9 cellular contexts compared by ENCODE assay signal in the genomic region with DNA sequence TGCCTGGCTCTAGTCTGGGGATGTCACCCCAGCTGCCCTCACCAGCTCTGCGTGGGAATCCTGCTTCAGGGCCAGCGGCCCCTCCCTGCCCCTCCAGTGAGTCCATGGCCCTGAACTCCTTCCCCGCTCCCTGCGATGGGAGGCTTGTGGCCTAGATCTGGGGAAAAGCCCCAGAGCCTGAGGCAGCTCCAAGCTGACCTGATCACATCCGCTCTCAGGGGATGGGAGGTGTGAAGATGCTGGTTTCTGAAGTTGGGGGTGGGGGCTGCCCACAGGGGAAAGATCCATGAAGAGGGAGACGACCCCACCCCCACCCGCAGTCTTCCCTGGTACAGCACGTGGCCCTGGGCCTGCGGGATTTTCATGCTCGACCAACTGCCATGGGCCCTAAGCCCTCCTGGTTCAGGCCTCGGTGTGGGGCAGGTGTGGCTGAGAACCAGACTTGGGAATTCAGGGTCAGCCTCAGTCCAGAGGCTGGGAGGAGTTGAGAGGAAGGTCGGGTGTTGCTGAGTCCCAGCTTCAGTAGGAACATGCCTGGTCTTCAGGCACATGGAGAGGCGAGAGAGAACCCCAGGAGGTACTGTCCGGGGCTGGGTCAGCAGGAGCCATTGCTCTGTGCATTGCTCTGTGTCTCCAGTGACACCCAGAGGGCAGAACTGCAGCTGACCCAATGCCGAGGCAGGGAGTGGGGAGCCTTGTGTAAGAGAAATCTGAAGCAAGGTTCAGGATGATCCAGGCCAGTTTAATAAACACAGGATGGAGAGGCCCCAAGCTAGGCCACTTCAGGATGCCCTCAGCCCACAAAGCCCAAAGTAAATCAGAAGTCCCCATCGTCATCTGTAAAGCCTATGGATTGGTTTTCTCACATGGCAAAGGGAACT.
DNase-seq lines count a peak whose midpoint lies in the region; ATAC-seq and TF ChIP-seq lines count a peak whose summit lies in the region.
"Had no signal": no experiment of that assay in that cellular context is flagged by ENCODE, and none has a peak within 500 bp of the region (broad histone marks: within the 10 kb centered on the region; RNA-seq: fewer than 3 reads in every experiment).

No MANE protein-coding gene starts in this region.

- no peak overlapping the region for H3K27ac Mint-ChIP-seq in natural killer cell

- H3K36me3 ChIP-seq in gastrocnemius medialis = no peaks in the 10 kb centered on the region
- H3K36me3 ChIP-seq: adrenal gland had no signal

- no peak overlapping the region for H3K27ac ChIP-seq in gastrocnemius medialis
- H3K27ac ChIP-seq: HL-60 had no signal

- no peak overlapping the region for H3K4me3 ChIP-seq in gastrocnemius medialis
- H3K4me3 ChIP-seq: adrenal gland had no signal

- peaks cover 0 to 8% of the 10 kb centered on the region in 2 donors for H3K4me1 Mint-ChIP-seq in natural killer cell

- H3K9me3 ChIP-seq in gastrocnemius medialis = no peaks in the 10 kb centered on the region
- H3K9me3 ChIP-seq: adrenal gland had no signal

- ATAC-seq in Right ventricle myocardium superior (ENCODE audit: poor library complexity) = peak; percentile 51
- ATAC-seq in gastrocnemius medialis = peak; percentile 53 to 55
- ATAC-seq in natural killer cell = no peak
- no peak for ATAC-seq in HG03108 (IDR thresholded peaks at IDR 0.05; ENCODE audit: unreplicated experiment)
- no peak for ATAC-seq in HG02973 (IDR thresholded peaks at IDR 0.05; ENCODE audit: unreplicated experiment)

- H3K27me3 Mint-ChIP-seq in natural killer cell (ENCODE audit: low read depth in 2 of 2) = peaks cover 16 to 17% of the 10 kb centered on the region in 2 donors

- DNase-seq in RKO (ENCODE audit: low spot score) = peak; percentile 8
- no peak for DNase-seq in Right ventricle myocardium superior
- peak in 1 of 2 donors; percentile 28 for DNase-seq in gastrocnemius medialis
- DNase-seq in natural killer cell = no peak

- H3K9me3 Mint-ChIP-seq in natural killer cell = no peaks in the 10 kb centered on the region

- in situ Hi-C loops in gastrocnemius medialis (cut with MboI; ENCODE audit: low sequenced_read_pairs in 4 of 4) = no loop called here

- TF ChIP-seq POLR2A in gastrocnemius medialis (IDR thresholded peaks at IDR 0.05) = no peak

- intact Hi-C loops in Right ventricle myocardium superior (cut with DNase I) = loop anchor here (10.0 kb wide), 1 partner anchor 247 kb away; a partner anchor contains a TSS
- intact Hi-C loops in gastrocnemius medialis (cut with DNase I; ENCODE audit: low total_unique reads) = loop anchor here (5.0 kb wide), 3 partner anchors 45 to 530 kb away; no protein-coding TSS in a partner anchor
- intact Hi-C loops in natural killer cell (cut with micrococcal nuclease) = no loop called here

- H3K4me3 Mint-ChIP-seq in natural killer cell = no peak overlapping the region

- TF ChIP-seq CTCF in GM12874 (IDR thresholded peaks at IDR 0.05; ENCODE audit: insufficient read depth, low read depth, low read length) (0 out of 2 replicates have a peak, but pooled peaks have one; percentile 36), gastrocnemius medialis (IDR thresholded peaks at IDR 0.05 in 4 of 5, conservative IDR thresholded peaks at IDR 0.05 in 1 of 5) (peak in 3 of 5 experiments; percentile 11 to 40 (median 39)), natural killer cell (IDR thresholded peaks at IDR 0.05) (no peak)

- H3K4me1 ChIP-seq in gastrocnemius medialis = peaks cover 21 to 33% of the 10 kb centered on the region in 2 donors

- H3K27me3 ChIP-seq in gastrocnemius medialis = no peaks in the 10 kb centered on the region
- H3K27me3 ChIP-seq: adrenal gland had no signal

- no peaks in the 10 kb centered on the region for H3K36me3 Mint-ChIP-seq in natural killer cell

Comparison
In these comparisons a context has a peak if more than half of its experiments do, and no peak if none do; other contexts are left out.
1. ATAC-seq: peak in Right ventricle myocardium superior (single experiment) and gastrocnemius medialis (2 of 2); none in natural killer cell (0 of 3), HG03108 (single experiment) and HG02973 (single experiment).